ENCODE assay signal across 1 cellular context in genomic region chr4:41205130-41205529, GRCh38.
TF ChIP-seq lines count a peak whose summit lies in the region.

No MANE protein-coding gene starts in this region.

TF ChIP-seq in GM23338, 12 proteins besides CTCF, POLR2A, EP300 and RAD21 (continued from another document):
- TF ChIP-seq ETS1 (IDR thresholded peaks at IDR 0.05) (no peak), POLR2AphosphoS5 (IDR thresholded peaks at IDR 0.05; ENCODE audit: low read depth) (no peak), ZNF114 (CRISPR knock-in tag; IDR thresholded peaks at IDR 0.05) (no peak), ZNF462 (CRISPR knock-in tag; IDR thresholded peaks at IDR 0.05) (no peak), JUNB (IDR thresholded peaks at IDR 0.05; ENCODE audit: unreplicated experiment) (no peak)
TF ChIP-seq in GM23338: peak in this region for 0.
